1 cellular context compared by ENCODE assay signal in the genomic region with DNA sequence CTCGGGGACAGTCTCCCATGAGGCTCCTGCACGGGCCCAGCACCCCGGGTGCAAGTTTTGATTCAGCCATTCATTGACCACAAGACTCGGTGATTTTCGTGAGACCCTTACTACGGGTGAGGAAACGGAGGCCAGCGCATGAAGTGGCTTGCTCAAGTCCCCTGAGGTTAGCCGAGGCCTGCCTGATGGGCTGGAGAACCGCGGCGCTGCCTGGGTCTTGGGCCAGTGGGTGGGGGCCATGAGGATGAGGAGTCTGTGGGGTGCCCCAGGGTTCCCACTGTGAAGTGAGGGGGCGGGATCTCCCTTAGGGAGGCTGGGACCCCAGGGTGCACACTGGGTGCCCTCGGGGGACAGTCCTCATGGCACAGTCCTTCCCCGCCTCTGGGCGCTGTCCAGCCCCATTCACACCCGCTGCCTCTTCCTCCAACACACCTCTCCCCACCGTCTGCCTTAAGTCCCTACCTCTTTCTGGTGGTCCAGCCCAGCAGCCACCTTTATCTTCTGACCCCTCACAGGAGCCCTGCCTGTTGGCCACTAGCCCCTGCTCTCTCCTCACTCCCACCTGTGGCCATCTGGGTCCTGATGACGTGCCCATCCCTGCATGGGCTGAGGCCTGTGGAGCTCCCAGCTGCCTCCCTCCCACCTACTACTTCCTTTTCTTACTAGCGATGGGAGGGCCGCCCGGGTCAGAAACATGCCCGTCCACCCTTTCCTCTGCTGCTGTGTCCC.
TF ChIP-seq lines count a peak whose summit lies in the region.

No MANE protein-coding gene starts in this region.

TF ChIP-seq in GM23338, 12 proteins besides CTCF, POLR2A, EP300 and RAD21:
- TF ChIP-seq, protein P1, sequence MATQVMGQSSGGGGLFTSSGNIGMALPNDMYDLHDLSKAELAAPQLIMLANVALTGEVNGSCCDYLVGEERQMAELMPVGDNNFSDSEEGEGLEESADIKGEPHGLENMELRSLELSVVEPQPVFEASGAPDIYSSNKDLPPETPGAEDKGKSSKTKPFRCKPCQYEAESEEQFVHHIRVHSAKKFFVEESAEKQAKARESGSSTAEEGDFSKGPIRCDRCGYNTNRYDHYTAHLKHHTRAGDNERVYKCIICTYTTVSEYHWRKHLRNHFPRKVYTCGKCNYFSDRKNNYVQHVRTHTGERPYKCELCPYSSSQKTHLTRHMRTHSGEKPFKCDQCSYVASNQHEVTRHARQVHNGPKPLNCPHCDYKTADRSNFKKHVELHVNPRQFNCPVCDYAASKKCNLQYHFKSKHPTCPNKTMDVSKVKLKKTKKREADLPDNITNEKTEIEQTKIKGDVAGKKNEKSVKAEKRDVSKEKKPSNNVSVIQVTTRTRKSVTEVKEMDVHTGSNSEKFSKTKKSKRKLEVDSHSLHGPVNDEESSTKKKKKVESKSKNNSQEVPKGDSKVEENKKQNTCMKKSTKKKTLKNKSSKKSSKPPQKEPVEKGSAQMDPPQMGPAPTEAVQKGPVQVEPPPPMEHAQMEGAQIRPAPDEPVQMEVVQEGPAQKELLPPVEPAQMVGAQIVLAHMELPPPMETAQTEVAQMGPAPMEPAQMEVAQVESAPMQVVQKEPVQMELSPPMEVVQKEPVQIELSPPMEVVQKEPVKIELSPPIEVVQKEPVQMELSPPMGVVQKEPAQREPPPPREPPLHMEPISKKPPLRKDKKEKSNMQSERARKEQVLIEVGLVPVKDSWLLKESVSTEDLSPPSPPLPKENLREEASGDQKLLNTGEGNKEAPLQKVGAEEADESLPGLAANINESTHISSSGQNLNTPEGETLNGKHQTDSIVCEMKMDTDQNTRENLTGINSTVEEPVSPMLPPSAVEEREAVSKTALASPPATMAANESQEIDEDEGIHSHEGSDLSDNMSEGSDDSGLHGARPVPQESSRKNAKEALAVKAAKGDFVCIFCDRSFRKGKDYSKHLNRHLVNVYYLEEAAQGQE (IDR thresholded peaks at IDR 0.05; ENCODE audit: unreplicated experiment), result peak; percentile 61
- no peak for TF ChIP-seq EZH2phosphoT487 (IDR thresholded peaks at IDR 0.05; ENCODE audit: unreplicated experiment)
